ENCODE assay signal across 5 cellular contexts in the genomic region with DNA sequence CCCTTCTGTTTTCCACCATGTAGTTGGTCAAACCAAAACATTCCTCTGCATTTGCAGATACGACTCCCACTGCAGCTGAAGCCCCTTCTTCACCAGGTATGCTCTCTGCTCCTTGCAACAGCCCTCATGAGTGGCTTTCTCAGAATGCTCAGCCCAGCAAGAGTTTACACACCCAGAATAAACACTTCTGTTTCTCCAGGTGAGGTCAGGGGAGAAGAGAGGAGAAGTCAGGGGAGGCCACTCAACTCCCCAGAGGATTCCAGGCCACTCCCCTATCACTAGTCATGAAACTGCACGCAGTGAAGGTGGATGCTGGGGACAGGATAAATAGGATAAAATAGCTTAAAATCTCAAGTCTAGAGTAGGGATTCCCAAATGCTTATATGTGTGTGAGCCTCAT. TPM values are rescaled to one million over a fixed set of nuclear protein-coding genes. Genes with fewer than 3 reads are reported as not detected.
"Had no signal": no experiment of that assay in that cellular context is flagged by ENCODE, and none has a peak within 500 bp of the region (broad histone marks: within the 10 kb centered on the region; RNA-seq: fewer than 3 reads in every experiment).

No MANE protein-coding gene starts in this region.

- H3K4me3 ChIP-seq: GM23338 had no signal

- ATAC-seq: GM23338 had no signal

- DNase-seq: H9, HCEC 1CT, IMR-90 had no signal

RNA-seq across cellular contexts. Expression of a gene that starts 31.2 kb away (rescaled TPM):
- total RNA-seq: HT-29 had no signal
